ENCODE assay signal across 8 cellular contexts in the genomic region with DNA sequence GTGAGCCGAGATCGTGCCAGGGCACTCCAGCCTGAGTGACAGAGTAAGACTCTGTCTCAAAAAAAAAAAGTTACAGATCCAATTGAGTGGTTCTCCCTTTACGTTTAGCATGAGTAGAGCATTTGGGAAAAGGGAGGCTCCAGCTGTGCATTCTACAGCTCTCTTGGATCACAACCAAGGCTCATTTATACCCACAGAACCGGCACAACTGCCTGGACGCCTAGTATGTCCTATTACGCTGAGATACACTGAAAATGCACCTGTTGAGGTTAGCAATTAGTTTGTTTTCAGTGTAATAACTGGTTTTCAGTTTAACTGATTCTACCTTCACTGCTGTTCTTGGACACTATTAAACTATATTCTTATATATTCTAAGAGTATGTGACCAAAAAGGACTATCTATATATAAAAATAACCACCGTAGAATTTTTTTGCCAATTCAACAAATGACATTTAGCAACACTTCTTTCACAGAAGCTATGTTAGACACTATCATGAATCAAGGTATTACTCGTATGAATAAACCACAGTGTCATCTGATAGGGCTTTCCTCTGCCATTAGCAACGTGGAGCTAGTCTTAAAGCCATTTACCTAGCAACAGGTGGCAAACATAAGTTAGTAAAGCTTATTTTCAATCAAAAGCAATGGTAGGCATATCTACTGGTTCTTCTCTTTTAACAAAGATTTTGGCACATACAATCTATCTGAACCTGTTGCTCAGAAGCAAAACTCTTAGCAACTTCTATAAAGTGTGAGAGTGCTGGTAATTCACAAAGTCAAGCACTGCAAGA. TPM values are rescaled to one million over a fixed set of nuclear protein-coding genes. Genes with fewer than 3 reads are reported as not detected.
DNase-seq lines count a peak whose midpoint lies in the region; ATAC-seq, FAIRE-seq and TF ChIP-seq lines count a peak whose summit lies in the region.

No MANE protein-coding gene starts in this region.

- H3K9me3 Mint-ChIP-seq in CD4-positive, alpha-beta T cell = no peaks in the 10 kb centered on the region
- no peaks in the 10 kb centered on the region for H3K9me3 Mint-ChIP-seq in natural killer cell treated with Interleukin-12 subunit alpha and Interleukin-12 subunit beta and Interleukin-15 and Interleukin-18, amount 100 ng/mL, for 72 hours

- H3K9me3 ChIP-seq in CD4-positive, alpha-beta T cell (ENCODE audit: control insufficient read depth, low read length) = no peaks in the 10 kb centered on the region
- H3K9me3 ChIP-seq in MG63 = no peaks in the 10 kb centered on the region

- no peak for ATAC-seq in CD4-positive, alpha-beta T cell (ENCODE audit: poor library complexity)
- ATAC-seq in natural killer cell treated with Interleukin-12 subunit alpha and Interleukin-12 subunit beta and Interleukin-15 and Interleukin-18, amount 100 ng/mL, for 72 hours = no peak
- ATAC-seq in GM21825 (IDR thresholded peaks at IDR 0.05; ENCODE audit: unreplicated experiment) = no peak

- H3K27me3 ChIP-seq in CD4-positive, alpha-beta T cell (ENCODE audit: control insufficient read depth, insufficient read depth, low read length) = no peaks in the 10 kb centered on the region
- no peaks in the 10 kb centered on the region for H3K27me3 ChIP-seq in MG63

- H3K27ac ChIP-seq in CD4-positive, alpha-beta T cell (ENCODE audit: low read depth, low read length) = no peak overlapping the region

- no peak for FAIRE-seq in D721Med (lab: Jason Lieb, UNC)

- peak overlapping the region; percentile 99 for H3K4me3 Mint-ChIP-seq in CD4-positive, alpha-beta T cell
- H3K4me3 Mint-ChIP-seq in natural killer cell treated with Interleukin-12 subunit alpha and Interleukin-12 subunit beta and Interleukin-15 and Interleukin-18, amount 100 ng/mL, for 72 hours = peak overlapping the region; percentile 86

- TF ChIP-seq CTCF in CD4-positive, alpha-beta T cell (IDR thresholded peaks at IDR 0.05) = no peak
- TF ChIP-seq CTCF in D721Med (IDR thresholded peaks at IDR 0.05; ENCODE audit: insufficient read depth, missing control alignments) = no peak

- H3K4me3 ChIP-seq in MG63 = peak overlapping the region; percentile 85

- no peak for DNase-seq in CD4-positive, alpha-beta T cell
- DNase-seq in MG63 = no peak
- peak; percentile 11 for DNase-seq in central memory CD4-positive, alpha-beta T cell
- no peak for DNase-seq in natural killer cell treated with Interleukin-12 subunit alpha and Interleukin-12 subunit beta and Interleukin-15 and Interleukin-18, amount 100 ng/mL, for 72 hours (ENCODE audit: low spot score)
- DNase-seq in NCI-H226 = no peak
- no peak for DNase-seq in D721Med (ENCODE audit: insufficient read length, low spot score)
- no peak for DNase-seq in DMS53 (lab: John Stamatoyannopoulos, UW)

- peaks cover 19% of the 10 kb centered on the region for H3K36me3 ChIP-seq in MG63

- POLR2A ChIA-PET in CD4-positive, alpha-beta T cell (lab: Charles Lee) = interaction anchor here (3.5 to 4.8 kb wide), 2 partner anchors 78 to 441 kb away, joined by 35 to 38 read pairs; a partner anchor contains a TSS

- H3K4me1 Mint-ChIP-seq in CD4-positive, alpha-beta T cell (ENCODE audit: low read depth) = peaks cover 58% of the 10 kb centered on the region
- H3K4me1 Mint-ChIP-seq in natural killer cell treated with Interleukin-12 subunit alpha and Interleukin-12 subunit beta and Interleukin-15 and Interleukin-18, amount 100 ng/mL, for 72 hours (ENCODE audit: low read depth in 2 of 2) = peaks cover 34 to 53% of the 10 kb centered on the region in 2 donors

- peak overlapping the region; percentile 99 for H3K27ac Mint-ChIP-seq in CD4-positive, alpha-beta T cell
- peak overlapping the region; percentile 79 to 93 for H3K27ac Mint-ChIP-seq in natural killer cell treated with Interleukin-12 subunit alpha and Interleukin-12 subunit beta and Interleukin-15 and Interleukin-18, amount 100 ng/mL, for 72 hours

- no peaks in the 10 kb centered on the region for H3K27me3 Mint-ChIP-seq in CD4-positive, alpha-beta T cell
- no peaks in the 10 kb centered on the region for H3K27me3 Mint-ChIP-seq in natural killer cell treated with Interleukin-12 subunit alpha and Interleukin-12 subunit beta and Interleukin-15 and Interleukin-18, amount 100 ng/mL, for 72 hours

- intact Hi-C loops in CD4-positive, alpha-beta T cell (cut with DNase I, micrococcal nuclease) = loop anchor here in 1 of 2 experiments (5.0 kb wide), 2 partner anchors 760 to 1995 kb away; a partner anchor contains a TSS

- peaks cover 51% of the 10 kb centered on the region for H3K36me3 Mint-ChIP-seq in CD4-positive, alpha-beta T cell (ENCODE audit: low read depth)
- peaks cover 18% of the 10 kb centered on the region for H3K36me3 Mint-ChIP-seq in natural killer cell treated with Interleukin-12 subunit alpha and Interleukin-12 subunit beta and Interleukin-15 and Interleukin-18, amount 100 ng/mL, for 72 hours

- CTCF ChIA-PET in CD4-positive, alpha-beta T cell (lab: Charles Lee) = interaction anchor here (0.7 kb wide), 1 partner anchor 105 kb away, joined by 3 read pairs; no protein-coding TSS in a partner anchor

RNA-seq across cellular contexts. Expression of a gene that starts 3.6 kb away (rescaled TPM):
- total RNA-seq in CD4-positive, alpha-beta T cell = 10 to 100 TPM; 75.1 to 81.1 TPM
- 5.2 and 21.9 TPM in 2 replicates for total RNA-seq in MG63 (2014; rRNA removed; shearing (Covaris generic); ENCODE audit: low replicate concordance)
- total RNA-seq in natural killer cell treated with Interleukin-12 subunit alpha and Interleukin-12 subunit beta and Interleukin-15 and Interleukin-18, amount 100 ng/mL, for 72 hours = 10 to 100 TPM; 44.1 to 60.8 TPM
